1 cellular context compared by ENCODE assay signal in the genomic region with DNA sequence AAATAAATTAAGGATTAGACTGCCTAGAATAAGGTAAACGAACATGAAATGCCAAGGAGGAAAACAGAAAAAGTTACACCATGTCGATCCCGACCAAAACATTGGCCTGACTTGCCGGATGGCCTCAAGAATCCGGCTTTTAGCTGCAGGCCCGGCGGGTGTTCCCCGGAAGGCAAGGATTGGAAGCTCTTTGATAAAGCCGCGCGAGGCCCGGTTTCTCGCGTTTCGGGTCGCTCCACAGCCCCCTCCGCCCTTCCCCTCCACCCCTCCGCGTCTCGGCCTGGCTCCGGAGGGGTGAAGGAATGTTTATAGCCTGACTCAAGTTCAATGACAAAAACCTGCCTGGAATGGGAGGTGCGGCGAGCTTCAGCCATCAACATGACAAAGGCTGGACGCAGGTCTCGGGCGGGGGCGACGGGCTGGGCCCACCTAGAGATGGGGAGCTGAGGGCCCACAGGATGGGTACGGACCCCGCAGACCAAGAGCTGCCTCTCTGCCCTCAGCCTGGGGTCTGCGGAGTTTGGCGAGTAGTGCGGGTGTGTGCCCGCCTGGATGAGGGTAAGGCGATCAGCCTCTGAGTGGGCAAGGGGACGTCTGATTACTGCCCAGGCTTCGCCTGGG.
TF ChIP-seq lines count a peak whose summit lies in the region.

No MANE protein-coding gene starts in this region.

TF ChIP-seq in WTC11, 78 proteins besides CTCF, POLR2A, EP300 and RAD21 (continued from another document):
- no peak for TF ChIP-seq USF1 (CRISPR knock-in tag; IDR thresholded peaks at IDR 0.05)
- TF ChIP-seq CDX4 (CRISPR knock-in tag; IDR thresholded peaks at IDR 0.05; ENCODE audit: borderline replicate concordance) = no peak
- TF ChIP-seq OVOL2 (CRISPR knock-in tag; IDR thresholded peaks at IDR 0.05; ENCODE audit: borderline replicate concordance) = no peak
- no peak for TF ChIP-seq ZNF263 (CRISPR knock-in tag; IDR thresholded peaks at IDR 0.05; ENCODE audit: low read depth)
- TF ChIP-seq ZNF532 (CRISPR knock-in tag; IDR thresholded peaks at IDR 0.05; ENCODE audit: borderline replicate concordance) = no peak
- TF ChIP-seq CREM (CRISPR knock-in tag; IDR thresholded peaks at IDR 0.05) = no peak
- TF ChIP-seq SP1 (CRISPR knock-in tag; conservative IDR thresholded peaks at IDR 0.05) = no peak
- TF ChIP-seq FOXJ3 (CRISPR knock-in tag; IDR thresholded peaks at IDR 0.05; ENCODE audit: borderline replicate concordance) = no peak
- TF ChIP-seq NR1H2 (CRISPR knock-in tag; IDR thresholded peaks at IDR 0.05) = no peak
- TF ChIP-seq PRRX2 (CRISPR knock-in tag; IDR thresholded peaks at IDR 0.05) = no peak
- TF ChIP-seq ZNF219 (CRISPR knock-in tag; IDR thresholded peaks at IDR 0.05; ENCODE audit: borderline replicate concordance) = no peak
- no peak for TF ChIP-seq RELA (CRISPR knock-in tag; IDR thresholded peaks at IDR 0.05; ENCODE audit: borderline replicate concordance)
- TF ChIP-seq, protein P1, sequence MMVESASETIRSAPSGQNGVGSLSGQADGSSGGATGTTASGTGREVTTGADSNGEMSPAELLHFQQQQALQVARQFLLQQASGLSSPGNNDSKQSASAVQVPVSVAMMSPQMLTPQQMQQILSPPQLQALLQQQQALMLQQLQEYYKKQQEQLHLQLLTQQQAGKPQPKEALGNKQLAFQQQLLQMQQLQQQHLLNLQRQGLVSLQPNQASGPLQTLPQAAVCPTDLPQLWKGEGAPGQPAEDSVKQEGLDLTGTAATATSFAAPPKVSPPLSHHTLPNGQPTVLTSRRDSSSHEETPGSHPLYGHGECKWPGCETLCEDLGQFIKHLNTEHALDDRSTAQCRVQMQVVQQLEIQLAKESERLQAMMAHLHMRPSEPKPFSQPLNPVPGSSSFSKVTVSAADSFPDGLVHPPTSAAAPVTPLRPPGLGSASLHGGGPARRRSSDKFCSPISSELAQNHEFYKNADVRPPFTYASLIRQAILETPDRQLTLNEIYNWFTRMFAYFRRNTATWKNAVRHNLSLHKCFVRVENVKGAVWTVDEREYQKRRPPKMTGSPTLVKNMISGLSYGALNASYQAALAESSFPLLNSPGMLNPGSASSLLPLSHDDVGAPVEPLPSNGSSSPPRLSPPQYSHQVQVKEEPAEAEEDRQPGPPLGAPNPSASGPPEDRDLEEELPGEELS (CRISPR knock-in tag; IDR thresholded peaks at IDR 0.05) = peak; percentile 67
- TF ChIP-seq ELF4 (CRISPR knock-in tag; IDR thresholded peaks at IDR 0.05; ENCODE audit: low read depth) = no peak
- 0 out of 2 replicates have a peak, but pooled peaks have one; percentile 27 for TF ChIP-seq ZBTB21 (CRISPR knock-in tag; IDR thresholded peaks at IDR 0.05; ENCODE audit: borderline replicate concordance)
- no peak for TF ChIP-seq SMAD4 (CRISPR knock-in tag; IDR thresholded peaks at IDR 0.05)
- TF ChIP-seq, protein P2, sequence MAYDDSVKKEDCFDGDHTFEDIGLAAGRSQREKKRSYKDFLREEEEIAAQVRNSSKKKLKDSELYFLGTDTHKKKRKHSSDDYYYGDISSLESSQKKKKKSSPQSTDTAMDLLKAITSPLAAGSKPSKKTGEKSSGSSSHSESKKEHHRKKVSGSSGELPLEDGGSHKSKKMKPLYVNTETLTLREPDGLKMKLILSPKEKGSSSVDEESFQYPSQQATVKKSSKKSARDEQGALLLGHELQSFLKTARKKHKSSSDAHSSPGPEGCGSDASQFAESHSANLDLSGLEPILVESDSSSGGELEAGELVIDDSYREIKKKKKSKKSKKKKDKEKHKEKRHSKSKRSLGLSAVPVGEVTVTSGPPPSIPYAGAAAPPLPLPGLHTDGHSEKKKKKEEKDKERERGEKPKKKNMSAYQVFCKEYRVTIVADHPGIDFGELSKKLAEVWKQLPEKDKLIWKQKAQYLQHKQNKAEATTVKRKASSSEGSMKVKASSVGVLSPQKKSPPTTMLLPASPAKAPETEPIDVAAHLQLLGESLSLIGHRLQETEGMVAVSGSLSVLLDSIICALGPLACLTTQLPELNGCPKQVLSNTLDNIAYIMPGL (CRISPR knock-in tag; IDR thresholded peaks at IDR 0.05) = no peak
- TF ChIP-seq ESRRA (CRISPR knock-in tag; IDR thresholded peaks at IDR 0.05; ENCODE audit: borderline replicate concordance) = no peak
